ENCODE assay signal across 8 cellular contexts in the genomic region with DNA sequence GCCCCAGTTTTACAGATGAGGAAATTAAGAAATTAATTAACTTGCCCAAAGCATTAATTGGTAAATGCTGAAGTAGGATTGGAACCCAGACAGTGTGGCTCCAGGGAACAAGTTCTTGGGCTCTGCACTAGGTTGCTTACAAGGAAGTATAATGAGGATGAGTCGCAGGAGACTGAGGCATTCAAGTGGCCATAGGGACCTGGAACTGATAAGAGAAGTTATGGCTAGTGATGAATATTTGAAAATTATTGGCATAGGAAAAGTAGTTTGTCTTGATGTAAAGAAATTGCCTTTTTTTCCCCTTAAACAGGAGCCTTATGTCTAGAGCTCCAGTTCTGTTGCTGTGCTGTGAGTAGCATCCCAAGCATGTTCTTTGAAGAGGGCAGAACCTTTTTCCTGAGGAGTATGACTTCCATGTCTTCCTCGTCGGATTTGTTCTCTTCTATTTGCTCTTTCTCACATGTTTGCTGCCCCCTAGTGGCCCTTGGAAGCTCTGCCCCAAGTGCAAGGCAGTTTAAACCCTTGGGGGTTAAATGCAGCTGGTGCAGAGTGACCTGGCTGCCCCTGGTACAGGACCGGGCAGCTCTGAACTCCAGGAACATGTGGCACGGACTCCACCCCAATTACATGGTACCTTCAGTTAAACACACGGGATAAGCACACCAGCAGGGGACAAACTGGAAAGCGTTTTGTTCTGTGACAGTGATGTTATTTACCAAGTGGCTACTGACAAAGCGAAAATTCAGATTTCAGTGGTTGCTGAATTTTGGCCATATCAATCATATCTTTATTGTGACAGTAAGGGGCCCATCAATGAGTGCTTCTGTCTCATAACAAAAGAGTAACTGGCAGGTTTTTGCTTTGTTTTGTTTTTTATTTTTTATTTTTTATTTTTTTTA.
DNase-seq lines count a peak whose midpoint lies in the region; ATAC-seq lines count a peak whose summit lies in the region.

No MANE protein-coding gene starts in this region.

- DNase-seq in NCI-H1436 (lab: John Stamatoyannopoulos, UW) (peak; percentile 65), NCI-H1436 treated with DMSO at 0.1 percent for 48 hours (lab: John Stamatoyannopoulos, UW) (no peak), NCI-H345 treated with DMSO at 0.1 percent for 48 hours (lab: John Stamatoyannopoulos, UW; ENCODE audit: unreplicated experiment) (peak; percentile 72), cerebellum (ENCODE audit: low spot score) (peak; percentile 33), left lobe of liver (ENCODE audit: low spot score) (peak; percentile 68)
- peak; percentile 29 for DNase-seq in activated CD4-positive, alpha-beta T cell treated with anti-CD3 and anti-CD28 coated beads for 1 hour
- DNase-seq in stimulated activated CD4-positive, alpha-beta T cell treated with anti-CD3 and anti-CD28 coated beads, Interleukin-4, amount 100 ng/mL, for 48 hours (ENCODE audit: low read depth in 2 of 2) = peak; percentile 46 to 54

- ATAC-seq in HG03135 (IDR thresholded peaks at IDR 0.05; ENCODE audit: unreplicated experiment) = peak; percentile 71
- ATAC-seq in left lobe of liver = peak; percentile 98
